In genomic region chr19:18118420-18119242, GRCh38 we compare ENCODE assay signal across 8 cellular contexts.
DNase-seq lines count a peak whose midpoint lies in the region; ATAC-seq and TF ChIP-seq lines count a peak whose summit lies in the region.

No MANE protein-coding gene starts in this region.

- H3K4me3 ChIP-seq in GM08714 (ENCODE audit: low read length) (peak overlapping the region; percentile 67; the same call in 1 of the 2 replicates), SK-N-MC (peak overlapping the region; percentile 92), fibroblast of pulmonary artery (replicated peaks; ENCODE audit: low read depth, low read length) (peak overlapping the region; percentile 59), retinal pigment epithelial cell (ENCODE audit: low read length) (peak overlapping the region; percentile 58)

- TF ChIP-seq CTCF in fibroblast of pulmonary artery (IDR thresholded peaks at IDR 0.05; ENCODE audit: low read length, missing control alignments): no peak
- TF ChIP-seq CTCF in retinal pigment epithelial cell (conservative IDR thresholded peaks at IDR 0.05; ENCODE audit: low read depth, low read length): no peak

- H3K9me3 ChIP-seq in SK-N-MC (ENCODE audit: low read depth, low read length): no peaks in the 10 kb centered on the region

- DNase-seq in SK-N-MC (ENCODE audit: low read depth, low spot score) (no peak), fibroblast of pulmonary artery (ENCODE audit: low read depth) (peak; percentile 25), retinal pigment epithelial cell (ENCODE audit: low read depth) (no peak), NCI-H1930 (lab: John Stamatoyannopoulos, UW) (no peak), KBM-7 (no peak)

- H3K9ac ChIP-seq in SK-N-MC (ENCODE audit: insufficient read length): peak overlapping the region; percentile 81

- in situ Hi-C loops in KBM-7 (cut with MboI; ENCODE audit: low pct_unique_long_range_greater_than_20kb, low sequenced_read_pairs): no loop called here

- H3K36me3 ChIP-seq in SK-N-MC (ENCODE audit: insufficient read depth, low read length): no peaks in the 10 kb centered on the region

- no peak overlapping the region for H3K27ac ChIP-seq in SK-N-MC

- ATAC-seq in HG02870 (IDR thresholded peaks at IDR 0.05; ENCODE audit: unreplicated experiment) (no peak), HG02642 (IDR thresholded peaks at IDR 0.05; ENCODE audit: poor library complexity, unreplicated experiment) (no peak)
